25 cellular contexts compared by ENCODE assay signal in genomic region chr4:125191252-125191651, GRCh38.
DNase-seq lines count a peak whose midpoint lies in the region; ATAC-seq and TF ChIP-seq lines count a peak whose summit lies in the region.
"Had no signal": no experiment of that assay in that cellular context is flagged by ENCODE, and none has a peak within 500 bp of the region (broad histone marks: within the 10 kb centered on the region; RNA-seq: fewer than 3 reads in every experiment).

No MANE protein-coding gene starts in this region.

- intact Hi-C loops in PC-3 (cut with micrococcal nuclease) (no loop called here), A673 (cut with micrococcal nuclease; ENCODE audit: unreplicated experiment) (no loop called here)

- no peak for TF ChIP-seq CTCF in PC-3 (conservative IDR thresholded peaks at IDR 0.05; ENCODE audit: low read depth, low read length)
- no peak for TF ChIP-seq CTCF in cardiac fibroblast (IDR thresholded peaks at IDR 0.05; ENCODE audit: low read depth, low read length)
- TF ChIP-seq CTCF in A673 (conservative IDR thresholded peaks at IDR 0.05; ENCODE audit: low read depth, low read length): no peak

- no peaks in the 10 kb centered on the region for H3K9me2 ChIP-seq in PC-3 (replicated peaks; ENCODE audit: low read length)

- no peaks in the 10 kb centered on the region for H4K20me1 ChIP-seq in PC-3 (ENCODE audit: low read length)
- H4K20me1 ChIP-seq: BLaER1 treated with 17β-estradiol and CSF1 and Interleukin-3, amounts not matched to agents 10 nM and 100 nM had no signal

- H3K9ac ChIP-seq in PC-3 (ENCODE audit: low read length): no peak overlapping the region
- H3K9ac ChIP-seq: BLaER1 treated with 17β-estradiol and CSF1 and Interleukin-3, amounts not matched to agents 10 nM and 100 nM had no signal

- H3K79me2 ChIP-seq in PC-3 (ENCODE audit: low read length): no peaks in the 10 kb centered on the region

- POLR2A ChIA-PET in PC-3 (lab: Charles Lee; ENCODE audit: unreplicated experiment) (no interaction called here), A673 (lab: Charles Lee; ENCODE audit: low non-redundant PET) (no interaction called here)

- H3K4me2 ChIP-seq in PC-3 (ENCODE audit: low read length): no peak overlapping the region
- H3K4me2 ChIP-seq: BLaER1 treated with 17β-estradiol and CSF1 and Interleukin-3, amounts not matched to agents 10 nM and 100 nM; PC-9 had no signal

- no peaks in the 10 kb centered on the region for H3K36me3 ChIP-seq in PC-3 (ENCODE audit: low read depth, low read length)
- no peaks in the 10 kb centered on the region for H3K36me3 ChIP-seq in effector memory CD4-positive, alpha-beta T cell (ENCODE audit: control insufficient read depth, insufficient read depth, low read length)
- H3K36me3 ChIP-seq in A673 (ENCODE audit: insufficient read depth, low read length, poor library complexity, severe bottlenecking): no peaks in the 10 kb centered on the region
- H3K36me3 ChIP-seq: BLaER1 treated with 17β-estradiol and CSF1 and Interleukin-3, amounts not matched to agents 10 nM and 100 nM; esophagus squamous epithelium; SJSA1; spleen; WERI-Rb-1 had no signal

- H3K27ac ChIP-seq in PC-3 (ENCODE audit: low read length): no peak overlapping the region
- H3K27ac ChIP-seq in effector memory CD4-positive, alpha-beta T cell (ENCODE audit: insufficient read depth, low read length, poor library complexity, severe bottlenecking): no peak overlapping the region
- no peak overlapping the region for H3K27ac ChIP-seq in A673 (ENCODE audit: low read depth, low read length, poor library complexity, severe bottlenecking)
- H3K27ac ChIP-seq: BLaER1 treated with 17β-estradiol and CSF1 and Interleukin-3, amounts not matched to agents 10 nM and 100 nM; esophagus squamous epithelium; HL-60; PC-9; SJSA1; spleen; WERI-Rb-1 had no signal

- ATAC-seq in PC-3 (peak; percentile 42; the same call in 1 of the 2 replicates), HG03039 (IDR thresholded peaks at IDR 0.05; ENCODE audit: unreplicated experiment) (no peak)
- ATAC-seq: stimulated activated naive CD8-positive, alpha-beta T cell treated with anti-CD3 and anti-CD28 coated beads, Interleukin-15, amount 100 ng/mL, for 72 hours had no signal

- peak; percentile 77 for DNase-seq in EH (ENCODE audit: low read depth)
- peak; percentile 31 for DNase-seq in PC-3
- DNase-seq in cardiac fibroblast (ENCODE audit: low read depth in 2 of 2): peak; percentile 5 to 83
- DNase-seq in iris pigment epithelial cell (ENCODE audit: low read depth): peak; percentile 68
- no peak for DNase-seq in effector memory CD4-positive, alpha-beta T cell
- no peak for DNase-seq in NOMO-1 treated with DMSO at 0.1 percent for 48 hours (lab: John Stamatoyannopoulos, UW; ENCODE audit: unreplicated experiment)
- no peak for DNase-seq in A673 (ENCODE audit: low spot score)
- DNase-seq: activated CD4-positive, alpha-beta T cell treated with anti-CD3 and anti-CD28 coated beads, Interleukin-2, amount 50 U/mL, for 4 hours; activated effector memory CD4-positive, alpha-beta T cell treated with Interleukin-2 at 50 U/mL for 16 hours; Calu3; central memory CD4-positive, alpha-beta T cell; esophagus squamous epithelium; hippocampal formation; islet precursor cell; MM.1S; NCI-H2171 treated with DMSO at 0.1 percent for 48 hours; PC-9; spleen; stimulated activated CD4-positive, alpha-beta T cell treated with anti-CD3 and anti-CD28 coated beads, Interleukin-4, amount 100 ng/mL, for 4 hours; stimulated activated naive CD8-positive, alpha-beta T cell treated with anti-CD3 and anti-CD28 coated beads, Interleukin-15, amount 100 ng/mL, for 72 hours; WERI-Rb-1 had no signal

- no peaks in the 10 kb centered on the region for H3K27me3 ChIP-seq in PC-3 (ENCODE audit: low read length)
- H3K27me3 ChIP-seq in effector memory CD4-positive, alpha-beta T cell (replicated peaks; ENCODE audit: control insufficient read depth, insufficient read depth, low read length, poor library complexity, severe bottlenecking): no peaks in the 10 kb centered on the region
- H3K27me3 ChIP-seq in A673 (replicated peaks; ENCODE audit: insufficient read depth, low read depth, low read length, poor library complexity): no peaks in the 10 kb centered on the region
- H3K27me3 ChIP-seq: BLaER1 treated with 17β-estradiol and CSF1 and Interleukin-3, amounts not matched to agents 10 nM and 100 nM; esophagus squamous epithelium; SJSA1; spleen had no signal

- no peak overlapping the region for H2AFZ ChIP-seq in PC-3 (ENCODE audit: low read length)
- H2AFZ ChIP-seq: PC-9 had no signal

- no peaks in the 10 kb centered on the region for H3F3A ChIP-seq in PC-3 (ENCODE audit: low read length, unreplicated experiment)

- BruUV-seq in PC-3 (replicated peaks; lab: Mats Ljungman, UMichigan) (no TSS peak), A673 (replicated peaks; lab: Mats Ljungman, UMichigan) (no TSS peak)

- CTCF ChIA-PET in PC-3 (lab: Charles Lee): no interaction called here
- CTCF ChIA-PET in A673 (lab: Charles Lee): no interaction called here

- H3K4me1 ChIP-seq in PC-3 (ENCODE audit: insufficient read depth, low read length): peaks cover 13% of the 10 kb centered on the region
- no peaks in the 10 kb centered on the region for H3K4me1 ChIP-seq in effector memory CD4-positive, alpha-beta T cell (ENCODE audit: control insufficient read depth, insufficient read depth, low read length, poor library complexity, severe bottlenecking)
- peaks cover 6% of the 10 kb centered on the region for H3K4me1 ChIP-seq in A673 (ENCODE audit: insufficient read depth, low read length, poor library complexity, severe bottlenecking)
- H3K4me1 ChIP-seq: spleen had no signal

- H3K4me3 ChIP-seq in PC-3 (ENCODE audit: low read length) (no peak overlapping the region), cardiac fibroblast (replicated peaks in 1 of 2; ENCODE audit: low read depth in 2 of 2, low read length in 2 of 2) (no peak overlapping the region), A673 (ENCODE audit: low read depth, low read length, poor library complexity, severe bottlenecking) (no peak overlapping the region)
- no peak overlapping the region for H3K4me3 ChIP-seq in effector memory CD4-positive, alpha-beta T cell (ENCODE audit: insufficient read depth, low read depth, low read length, poor library complexity, severe bottlenecking)
- H3K4me3 ChIP-seq: BLaER1 treated with 17β-estradiol and CSF1 and Interleukin-3, amounts not matched to agents 10 nM and 100 nM; esophagus squamous epithelium; PC-9; SJSA1; spleen had no signal

- H3K9me3 ChIP-seq in PC-3 (ENCODE audit: low read length): no peaks in the 10 kb centered on the region
- H3K9me3 ChIP-seq in effector memory CD4-positive, alpha-beta T cell (ENCODE audit: control insufficient read depth, low read length): no peaks in the 10 kb centered on the region
- H3K9me3 ChIP-seq in A673 (ENCODE audit: low read depth, low read length, poor library complexity, severe bottlenecking): no peaks in the 10 kb centered on the region
- H3K9me3 ChIP-seq: SJSA1 had no signal

Comparison
In these comparisons a context has a peak if more than half of its experiments do, and no peak if none do; other contexts are left out.
1. DNase-seq: peak in EH (single experiment), PC-3 (single experiment), cardiac fibroblast (2 of 2) and iris pigment epithelial cell (single experiment); none in effector memory CD4-positive, alpha-beta T cell (0 of 3), NOMO-1 treated with DMSO at 0.1 percent for 48 hours (single experiment) and A673 (single experiment).